ENCODE assay signal across 1 cellular context in genomic region chr1:153633747-153634665, GRCh38.
TF ChIP-seq lines count a peak whose summit lies in the region.

TSS of gene CHTOP (plus strand) at chr1:153634066. CDS start at chr1:153636589, 2,523 bp downstream.

TF ChIP-seq in K562, 482 proteins besides CTCF, POLR2A, EP300 and RAD21 (continued from another document and continues in another):
- TF ChIP-seq CREB3L1 (IDR thresholded peaks at IDR 0.05; ENCODE audit: borderline replicate concordance, low read depth): peak; percentile 78; the same call in 1 of the 2 replicates
- peak in 1 of 2 experiments; percentile 66; a peak in 2 of 4 replicates for TF ChIP-seq TEAD1 (CRISPR knock-in tag; IDR thresholded peaks at IDR 0.05)
- TF ChIP-seq MTA2 (IDR thresholded peaks at IDR 0.05; ENCODE audit: low read depth): no peak
- 0 out of 2 replicates have a peak, but pooled peaks have one; percentile 41 for TF ChIP-seq ZNF583 (CRISPR knock-in tag; IDR thresholded peaks at IDR 0.05)
- peak; percentile 89 for TF ChIP-seq HNRNPLL (IDR thresholded peaks at IDR 0.05; ENCODE audit: low read depth, low read length, poor library complexity, severe bottlenecking)
- TF ChIP-seq BRD4 (IDR thresholded peaks at IDR 0.05): peak; percentile 100
- TF ChIP-seq E4F1 (CRISPR knock-in tag; IDR thresholded peaks at IDR 0.05; ENCODE audit: borderline replicate concordance): no peak
- no peak for TF ChIP-seq U2AF1 (optimal IDR thresholded peaks at IDR 0.05; ENCODE audit: low read depth, low read length)
- TF ChIP-seq ZBTB9 (CRISPR knock-in tag; IDR thresholded peaks at IDR 0.05): peak; percentile 85
- TF ChIP-seq TBL1XR1 (IDR thresholded peaks at IDR 0.05; ENCODE audit: low read length in 2 of 2): 0 out of 4 replicates have a peak, but pooled peaks of 1 of the 2 experiments have one; percentile 36
- TF ChIP-seq CBX3 (IDR thresholded peaks at IDR 0.05; ENCODE audit: borderline replicate concordance in 1 of 2, low read length in 2 of 2): peak in 1 of 2 experiments; percentile 39; a peak in 1 of 3 replicates
- TF ChIP-seq BCOR (IDR thresholded peaks at IDR 0.05): 0 out of 2 replicates have a peak, but pooled peaks have one; percentile 8
- no peak for TF ChIP-seq CTCFL (IDR thresholded peaks at IDR 0.05; ENCODE audit: borderline replicate concordance, insufficient read depth, low read depth, low read length, poor library complexity, severe bottlenecking)
- no peak for TF ChIP-seq POLR3G (IDR thresholded peaks at IDR 0.05; ENCODE audit: extremely low read depth, insufficient read length, insufficient replicate concordance)
- peak; percentile 30; the same call in 1 of the 2 replicates for TF ChIP-seq ZNF263 (CRISPR knock-in tag; IDR thresholded peaks at IDR 0.05; ENCODE audit: borderline replicate concordance)
- no peak for TF ChIP-seq NONO (IDR thresholded peaks at IDR 0.05; ENCODE audit: low read depth in 2 of 2, low read length in 1 of 2)
- TF ChIP-seq NR2C1 (IDR thresholded peaks at IDR 0.05): peak; percentile 45; the same call in 1 of the 2 replicates
- 0 out of 2 replicates have a peak, but pooled peaks have one; percentile 17 for TF ChIP-seq NR2C1 (tag; IDR thresholded peaks at IDR 0.05)
- peak; percentile 55; the same call in 1 of the 2 replicates for TF ChIP-seq SMAD4 (CRISPR knock-in tag; conservative IDR thresholded peaks at IDR 0.05)
- no peak for TF ChIP-seq RBM34 (IDR thresholded peaks at IDR 0.05; ENCODE audit: borderline replicate concordance, insufficient read depth, low read length)
- peak; percentile 100 for TF ChIP-seq CHD1 (IDR thresholded peaks at IDR 0.05; ENCODE audit: low read length)
- peak; percentile 81; the same call in 1 of the 2 replicates for TF ChIP-seq ZZZ3 (IDR thresholded peaks at IDR 0.05)
- peak; percentile 67; the same call in 1 of the 2 replicates for TF ChIP-seq ZNF740 (CRISPR knock-in tag; IDR thresholded peaks at IDR 0.05)
- TF ChIP-seq ZNF740 (tag; IDR thresholded peaks at IDR 0.05): no peak
- TF ChIP-seq ZNF121 (CRISPR knock-in tag; conservative IDR thresholded peaks at IDR 0.05): no peak
- TF ChIP-seq ZC3H11A (IDR thresholded peaks at IDR 0.05; ENCODE audit: low read depth, low read length): peak; percentile 100
- no peak for TF ChIP-seq CEBPB (tag; IDR thresholded peaks at IDR 0.05)
- TF ChIP-seq MYBL2 (IDR thresholded peaks at IDR 0.05; ENCODE audit: low read depth): no peak
- TF ChIP-seq MYBL2 (CRISPR knock-in tag; IDR thresholded peaks at IDR 0.05; ENCODE audit: borderline replicate concordance): no peak
- TF ChIP-seq ZNF395 (CRISPR knock-in tag; IDR thresholded peaks at IDR 0.05): peak; percentile 86; the same call in 1 of the 2 replicates
- peak; percentile 38 for TF ChIP-seq ETS1 (conservative IDR thresholded peaks at IDR 0.05; ENCODE audit: control insufficient read depth, low read depth, low read length)
- no peak for TF ChIP-seq MCM5 (IDR thresholded peaks at IDR 0.05; ENCODE audit: low read depth)
- peak; percentile 98; the same call in 1 of the 2 replicates for TF ChIP-seq RBM14 (IDR thresholded peaks at IDR 0.05; ENCODE audit: borderline replicate concordance, insufficient read depth, low read depth, low read length)
- TF ChIP-seq ZNF282 (CRISPR knock-in tag; IDR thresholded peaks at IDR 0.05): no peak
- no peak for TF ChIP-seq MAFG (tag; conservative IDR thresholded peaks at IDR 0.05)
- TF ChIP-seq GTF2E2 (tag; IDR thresholded peaks at IDR 0.05): peak; percentile 97
- TF ChIP-seq ELF4 (CRISPR knock-in tag; IDR thresholded peaks at IDR 0.05): peak; percentile 66; the same call in 1 of the 2 replicates
- no peak for TF ChIP-seq BACH1 (tag; IDR thresholded peaks at IDR 0.05)
- no peak for TF ChIP-seq NUFIP1 (IDR thresholded peaks at IDR 0.05; ENCODE audit: partially characterized antibody)
- peak; percentile 72; the same call in 1 of the 2 replicates for TF ChIP-seq ATF6 (CRISPR knock-in tag; IDR thresholded peaks at IDR 0.05)
- peak; percentile 83 for TF ChIP-seq JUND (IDR thresholded peaks at IDR 0.05; ENCODE audit: borderline replicate concordance, low read depth, low read length)
- peak; percentile 82; the same call in 2 of the 3 replicates for TF ChIP-seq JUND (tag; IDR thresholded peaks at IDR 0.05; ENCODE audit: borderline replicate concordance, low read depth, low read length)
- TF ChIP-seq PML (IDR thresholded peaks at IDR 0.05; ENCODE audit: low read length): peak; percentile 92
- TF ChIP-seq ZNF609 (CRISPR knock-in tag; IDR thresholded peaks at IDR 0.05; ENCODE audit: borderline replicate concordance): peak; percentile 84
- TF ChIP-seq CXXC5 (CRISPR knock-in tag; IDR thresholded peaks at IDR 0.05): peak; percentile 88
- TF ChIP-seq ETV5 (CRISPR knock-in tag; IDR thresholded peaks at IDR 0.05; ENCODE audit: low read depth): peak; percentile 80
- TF ChIP-seq PYGO2 (tag; IDR thresholded peaks at IDR 0.05): no peak
- TF ChIP-seq ZKSCAN1 (IDR thresholded peaks at IDR 0.05; ENCODE audit: low read depth, low read length): peak; percentile 37
